16 cellular contexts compared by ENCODE assay signal in genomic region chr6:88535296-88535695, GRCh38.
"Had no signal": no experiment of that assay in that cellular context is flagged by ENCODE, and none has a peak within 500 bp of the region (broad histone marks: within the 10 kb centered on the region; RNA-seq: fewer than 3 reads in every experiment).

No MANE protein-coding gene starts in this region.

- DNase-seq: activated CD4-positive, alpha-beta T cell treated with anti-CD3 and anti-CD28 coated beads for 1 hour; activated CD4-positive, alpha-beta T cell treated with anti-CD3 and anti-CD28 coated beads, Interleukin-2, amount 50 U/mL, for 48 hours; activated CD8-positive, alpha-beta memory T cell treated with anti-CD3 and anti-CD28 coated beads, Interleukin-2, amount 10 ng/mL, durations not matched to agents 7 days and 5 days; activated gamma-delta T cell treated with Interleukin-2 at 50 U/mL for 16 hours; activated naive CD8-positive, alpha-beta T cell treated with anti-CD3 and anti-CD28 coated beads for 36 hours; activated T-cell treated with anti-CD3 and anti-CD28 coated beads, Interleukin-2, amount 50 U/mL, for 24 hours; immature natural killer cell; left cardiac atrium; lower lobe of right lung; naive B cell; right cardiac atrium; tibial artery had no signal

- H3K27ac ChIP-seq: breast epithelium, dorsolateral prefrontal cortex, esophagus muscularis mucosa, lower lobe of right lung, tibial artery, vagina had no signal

- ATAC-seq: activated CD8-positive, alpha-beta memory T cell treated with anti-CD3 and anti-CD28 coated beads, Interleukin-2, amount 10 ng/mL, durations not matched to agents 7 days and 5 days; left cardiac atrium; right cardiac atrium had no signal
